In the genomic region with DNA sequence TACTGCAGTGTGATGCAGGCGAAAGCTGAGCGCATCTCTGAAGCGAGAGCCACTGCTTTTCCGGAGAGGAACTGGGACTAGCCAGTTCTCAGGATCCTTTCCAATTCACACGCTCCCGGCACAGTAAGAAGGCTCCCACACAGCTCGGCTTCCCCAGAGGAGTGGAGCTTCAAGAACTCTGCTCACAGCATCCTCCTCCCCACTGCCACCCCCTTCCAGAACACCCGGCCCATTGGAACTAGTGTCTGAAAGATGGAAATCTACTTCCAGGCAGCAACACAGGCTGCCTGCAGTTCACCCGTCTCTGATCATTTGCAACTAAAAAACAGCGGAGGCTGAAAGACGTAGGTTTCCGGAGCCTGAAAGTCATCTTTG, we compare ENCODE assay signal across 8 cellular contexts. TPM values are rescaled to one million over a fixed set of nuclear protein-coding genes. Genes with fewer than 3 reads are reported as not detected.
DNase-seq lines count a peak whose midpoint lies in the region; ATAC-seq and TF ChIP-seq lines count a peak whose summit lies in the region.

Gene DGKB, minus strand, starts transcription at position 163 of the 375 bp plus-strand sequence.

- H3K79me2 ChIP-seq in neural cell (replicated peaks; ENCODE audit: insufficient read depth, low read length) = no peaks in the 10 kb centered on the region

- H3K9ac ChIP-seq in neural cell (ENCODE audit: low read length) = peak within 1 kb of the TSS; percentile 34

- peak within 1 kb of the TSS; percentile 30 for H2AFZ ChIP-seq in neural cell (ENCODE audit: low read depth, low read length)

- H3F3A ChIP-seq in neural cell (ENCODE audit: insufficient read depth, low read length, poor library complexity, severe bottlenecking) = no peaks in the 10 kb centered on the region

- no peaks in the 10 kb centered on the region for H3K36me3 ChIP-seq in esophagus (ENCODE audit: control insufficient read depth in 2 of 2, insufficient read depth in 2 of 2, low read length in 1 of 2)
- no peaks in the 10 kb centered on the region for H3K36me3 ChIP-seq in neural cell (ENCODE audit: insufficient read depth, low read length)

- ATAC-seq in GM21390 (IDR thresholded peaks at IDR 0.05; ENCODE audit: unreplicated experiment) (no peak), HG02938 (IDR thresholded peaks at IDR 0.05; ENCODE audit: unreplicated experiment) (no peak), HG02973 (IDR thresholded peaks at IDR 0.05; ENCODE audit: unreplicated experiment) (no peak), HG03280 (IDR thresholded peaks at IDR 0.05; ENCODE audit: unreplicated experiment) (no peak)

- H4K20me1 ChIP-seq in neural cell (ENCODE audit: insufficient read depth) = no peaks in the 10 kb centered on the region

- H3K27ac ChIP-seq in esophagus (ENCODE audit: low read depth in 2 of 2, low read length in 1 of 2) (peak within 1 kb of the TSS in 1 of 2 donors; percentile 47), neural cell (ENCODE audit: low read length) (no peak within 1 kb of the TSS)

- H3K9me2 ChIP-seq in neural cell (ENCODE audit: insufficient read depth, low read length) = no peaks in the 10 kb centered on the region

- H3K4me3 ChIP-seq in esophagus (ENCODE audit: low read depth in 1 of 2, low read length in 2 of 2) (peak within 1 kb of the TSS; percentile 3 to 21), neural cell (ENCODE audit: low read length) (peak within 1 kb of the TSS; percentile 65)

- peak; percentile 43 for DNase-seq in AG20443 (ENCODE audit: low spot score)
- DNase-seq in NCI-H2081 treated with DMSO at 0.1 percent for 48 hours (lab: John Stamatoyannopoulos, UW) = peak; percentile 54

- TF ChIP-seq CTCF in neural cell (IDR thresholded peaks at IDR 0.05; ENCODE audit: poor library complexity, severe bottlenecking) = no peak

- peak within 1 kb of the TSS; percentile 63 for H3K4me2 ChIP-seq in neural cell (ENCODE audit: low read length)

- TF ChIP-seq RAD21 in neural cell (conservative IDR thresholded peaks at IDR 0.05) = peak; percentile 10

- H3K9me3 ChIP-seq in esophagus (ENCODE audit: control insufficient read depth in 2 of 2, insufficient read depth in 1 of 2, low read depth in 1 of 2, low read length in 1 of 2) (no peaks in the 10 kb centered on the region), neural cell (ENCODE audit: low read length) (no peaks in the 10 kb centered on the region)

- WGBS in esophagus, 2 donors = 10 to 12% methylated on average over 12 of the region's 12 CpGs

- no peaks in the 10 kb centered on the region for H3K4me1 ChIP-seq in esophagus (ENCODE audit: control insufficient read depth in 2 of 2, insufficient read depth in 2 of 2, low read length in 1 of 2)

- H3K27me3 ChIP-seq in esophagus (ENCODE audit: control insufficient read depth in 1 of 2, insufficient read depth in 2 of 2, low read length in 2 of 2) = no peaks in the 10 kb centered on the region
- peaks cover 7% of the 10 kb centered on the region for H3K27me3 ChIP-seq in neural cell (ENCODE audit: insufficient read depth, low read depth, low read length)

- TF ChIP-seq EP300 in neural cell (conservative IDR thresholded peaks at IDR 0.05; ENCODE audit: poor library complexity, severe bottlenecking) = no peak

TF ChIP-seq in neural cell, 6 proteins besides CTCF, POLR2A, EP300 and RAD21:
- no peak for TF ChIP-seq TAF1 (IDR thresholded peaks at IDR 0.05; ENCODE audit: low read depth)
- no peak for TF ChIP-seq EZH2 (IDR thresholded peaks at IDR 0.05; ENCODE audit: borderline replicate concordance, insufficient read depth, low read length, poor library complexity, severe bottlenecking)
- no peak for TF ChIP-seq REST (IDR thresholded peaks at IDR 0.05; ENCODE audit: borderline replicate concordance)
- TF ChIP-seq SMC3 (conservative IDR thresholded peaks at IDR 0.05; ENCODE audit: poor library complexity) = no peak
- TF ChIP-seq MXI1 (conservative IDR thresholded peaks at IDR 0.05; ENCODE audit: poor library complexity, severe bottlenecking) = no peak

RNA-seq across cellular contexts. Expression of gene DGKB, which starts in this region (rescaled TPM):
- under 1 TPM; 0.09 to 0.20 TPM for polyA plus RNA-seq in esophagus
- polyA plus RNA-seq in neural cell = 0.20 and 0.76 TPM in 2 replicates
- polyA minus RNA-seq in neural cell = 0.49 and 3.0 TPM in 2 replicates
